ENCODE assay signal across 19 cellular contexts in genomic region chrX:37677765-37678164, GRCh38. TPM values are rescaled to one million over a fixed set of nuclear protein-coding genes. Genes with fewer than 3 reads are reported as not detected.
DNase-seq lines count a peak whose midpoint lies in the region; ATAC-seq and TF ChIP-seq lines count a peak whose summit lies in the region.
"Had no signal": no experiment of that assay in that cellular context is flagged by ENCODE, and none has a peak within 500 bp of the region (broad histone marks: within the 10 kb centered on the region; RNA-seq: fewer than 3 reads in every experiment).

No MANE protein-coding gene starts in this region.

- no peaks in the 10 kb centered on the region for H3K4me1 Mint-ChIP-seq in natural killer cell treated with Interleukin-12 subunit alpha and Interleukin-12 subunit beta and Interleukin-15 and Interleukin-18, amount 100 ng/mL, for 72 hours (ENCODE audit: low read depth in 2 of 2)

- H3K36me3 ChIP-seq in MM.1S (replicated peaks; ENCODE audit: insufficient read depth, low read length) (no peaks in the 10 kb centered on the region), vagina (no peaks in the 10 kb centered on the region)
- H3K36me3 ChIP-seq: cardiac muscle cell, MG63, uterus had no signal

- no peaks in the 10 kb centered on the region for H4K20me1 ChIP-seq in MM.1S (ENCODE audit: insufficient read depth, low read length)

- no peak overlapping the region for H2AFZ ChIP-seq in MM.1S (ENCODE audit: low read length)

- no peaks in the 10 kb centered on the region for H3K36me3 Mint-ChIP-seq in natural killer cell treated with Interleukin-12 subunit alpha and Interleukin-12 subunit beta and Interleukin-15 and Interleukin-18, amount 100 ng/mL, for 72 hours

- peaks cover 22% of the 10 kb centered on the region for H3F3A ChIP-seq in MM.1S (ENCODE audit: insufficient read depth, low read length)

- no peak for TF ChIP-seq POLR2A in vagina (IDR thresholded peaks at IDR 0.05)

- H3K9me3 ChIP-seq in MM.1S (replicated peaks; ENCODE audit: insufficient read depth, low read length) (no peaks in the 10 kb centered on the region), vagina (no peaks in the 10 kb centered on the region)
- H3K9me3 ChIP-seq: MG63, uterus had no signal

- no peak overlapping the region; the same call in 1 of the 2 replicates for H3K27ac ChIP-seq in MM.1S (ENCODE audit: low read length)
- H3K27ac ChIP-seq in vagina: no peak overlapping the region
- H3K27ac ChIP-seq: skin epidermis, uterus had no signal

- intact Hi-C loops in vagina (cut with DNase I): no loop called here

- TF ChIP-seq CTCF in MM.1S (IDR thresholded peaks at IDR 0.05; ENCODE audit: low read length) (no peak), vagina (IDR thresholded peaks at IDR 0.05) (no peak)

- peak overlapping the region; percentile 17; the same call in 1 of the 2 replicates for H3K4me3 ChIP-seq in MM.1S (ENCODE audit: low read length)
- no peak overlapping the region for H3K4me3 ChIP-seq in vagina
- H3K4me3 ChIP-seq: cardiac muscle cell, MG63, skin epidermis, uterus had no signal

- H3K9me2 ChIP-seq in MM.1S (replicated peaks; ENCODE audit: insufficient read depth, low read length): no peaks in the 10 kb centered on the region

- no peaks in the 10 kb centered on the region for H3K9me3 Mint-ChIP-seq in natural killer cell treated with Interleukin-12 subunit alpha and Interleukin-12 subunit beta and Interleukin-15 and Interleukin-18, amount 100 ng/mL, for 72 hours
- H3K9me3 Mint-ChIP-seq: stimulated activated naive CD8-positive, alpha-beta T cell treated with anti-CD3 and anti-CD28 coated beads, Interleukin-15, Interleukin-2, amounts not matched to agents 100 ng/mL and 50 ng/mL, for 24 hours; T-helper 1 cell treated with Interleukin-12 subunit alpha and Interleukin-12 subunit beta and Interleukin-4 antibody, amounts not matched to agents 30 μg/mL and 1 μg/mL, for 36 hours had no signal

- H3K4me1 ChIP-seq in MM.1S (ENCODE audit: low read length): peaks cover 49% of the 10 kb centered on the region
- H3K4me1 ChIP-seq in vagina: no peaks in the 10 kb centered on the region
- H3K4me1 ChIP-seq: uterus had no signal

- H3K27me3 ChIP-seq in MM.1S (replicated peaks; ENCODE audit: insufficient read depth, low read length) (no peaks in the 10 kb centered on the region), vagina (peaks cover 3% of the 10 kb centered on the region)
- H3K27me3 ChIP-seq: cardiac muscle cell, MG63, uterus had no signal

- H3K4me2 ChIP-seq in MM.1S (ENCODE audit: low read depth, low read length): peak overlapping the region; percentile 63

- no peaks in the 10 kb centered on the region for H3K79me2 ChIP-seq in MM.1S (ENCODE audit: low read length)

- no peak overlapping the region for H3K4me3 Mint-ChIP-seq in natural killer cell treated with Interleukin-12 subunit alpha and Interleukin-12 subunit beta and Interleukin-15 and Interleukin-18, amount 100 ng/mL, for 72 hours
- H3K4me3 Mint-ChIP-seq: stimulated activated naive CD8-positive, alpha-beta T cell treated with anti-CD3 and anti-CD28 coated beads, Interleukin-15, Interleukin-2, amounts not matched to agents 100 ng/mL and 50 ng/mL, for 24 hours; T-helper 1 cell treated with Interleukin-12 subunit alpha and Interleukin-12 subunit beta and Interleukin-4 antibody, amounts not matched to agents 30 μg/mL and 1 μg/mL, for 36 hours had no signal

- ATAC-seq in GM18858 (IDR thresholded peaks at IDR 0.05; ENCODE audit: unreplicated experiment) (peak; percentile 85), GM21360 (IDR thresholded peaks at IDR 0.05; ENCODE audit: unreplicated experiment) (peak; percentile 79), HG02852 (IDR thresholded peaks at IDR 0.05; ENCODE audit: unreplicated experiment) (peak; percentile 85)
- ATAC-seq in natural killer cell treated with Interleukin-12 subunit alpha and Interleukin-12 subunit beta and Interleukin-15 and Interleukin-18, amount 100 ng/mL, for 72 hours: no peak
- ATAC-seq: activated CD4-positive, CD25-positive, alpha-beta regulatory T cell treated with anti-CD3 and anti-CD28 coated beads, Interleukin-2, amount 50 U/mL, for 24 hours; left cardiac atrium had no signal

- no peak overlapping the region for H3K27ac Mint-ChIP-seq in natural killer cell treated with Interleukin-12 subunit alpha and Interleukin-12 subunit beta and Interleukin-15 and Interleukin-18, amount 100 ng/mL, for 72 hours
- H3K27ac Mint-ChIP-seq: stimulated activated naive CD8-positive, alpha-beta T cell treated with anti-CD3 and anti-CD28 coated beads, Interleukin-15, Interleukin-2, amounts not matched to agents 100 ng/mL and 50 ng/mL, for 24 hours; T-helper 1 cell treated with Interleukin-12 subunit alpha and Interleukin-12 subunit beta and Interleukin-4 antibody, amounts not matched to agents 30 μg/mL and 1 μg/mL, for 36 hours had no signal

- DNase-seq in MM.1S (peak; percentile 48), vagina (ENCODE audit: extremely low spot score in 2 of 2) (no peak), kidney tubule cell (ENCODE audit: low spot score) (no peak)
- no peak for DNase-seq in natural killer cell treated with Interleukin-12 subunit alpha and Interleukin-12 subunit beta and Interleukin-15 and Interleukin-18, amount 100 ng/mL, for 72 hours (ENCODE audit: low spot score)
- DNase-seq in stimulated activated CD4-positive, alpha-beta T cell treated with anti-CD3 and anti-CD28 coated beads, Interleukin-1b, Interleukin-23, amount 100 ng/mL, for 48 hours: no peak
- DNase-seq: AML-193; effector CD8-positive, alpha-beta T cell; hippocampal formation; left cardiac atrium; MG63; uterus had no signal

- no peak overlapping the region for H3K9ac ChIP-seq in MM.1S (ENCODE audit: low read length)

- H3K27me3 Mint-ChIP-seq in natural killer cell treated with Interleukin-12 subunit alpha and Interleukin-12 subunit beta and Interleukin-15 and Interleukin-18, amount 100 ng/mL, for 72 hours: peaks cover 0 to 3% of the 10 kb centered on the region in 2 donors
- H3K27me3 Mint-ChIP-seq: stimulated activated naive CD8-positive, alpha-beta T cell treated with anti-CD3 and anti-CD28 coated beads, Interleukin-15, Interleukin-2, amounts not matched to agents 100 ng/mL and 50 ng/mL, for 24 hours had no signal

RNA-seq across cellular contexts. Expression of gene XK, which starts 7.8 kb away (rescaled TPM):
- total RNA-seq in vagina: 2.0 TPM
- under 1 TPM; 0.17 to 0.33 TPM for total RNA-seq in natural killer cell treated with Interleukin-12 subunit alpha and Interleukin-12 subunit beta and Interleukin-15 and Interleukin-18, amount 100 ng/mL, for 72 hours

Comparison
In these comparisons a context has a peak if more than half of its experiments do, and no peak if none do; other contexts are left out.
1. ATAC-seq: peak in GM18858 (single experiment), GM21360 (single experiment) and HG02852 (single experiment); none in natural killer cell treated with Interleukin-12 subunit alpha and Interleukin-12 subunit beta and Interleukin-15 and Interleukin-18, amount 100 ng/mL, for 72 hours (0 of 2).